ENCODE assay signal across 9 cellular contexts in the genomic region with DNA sequence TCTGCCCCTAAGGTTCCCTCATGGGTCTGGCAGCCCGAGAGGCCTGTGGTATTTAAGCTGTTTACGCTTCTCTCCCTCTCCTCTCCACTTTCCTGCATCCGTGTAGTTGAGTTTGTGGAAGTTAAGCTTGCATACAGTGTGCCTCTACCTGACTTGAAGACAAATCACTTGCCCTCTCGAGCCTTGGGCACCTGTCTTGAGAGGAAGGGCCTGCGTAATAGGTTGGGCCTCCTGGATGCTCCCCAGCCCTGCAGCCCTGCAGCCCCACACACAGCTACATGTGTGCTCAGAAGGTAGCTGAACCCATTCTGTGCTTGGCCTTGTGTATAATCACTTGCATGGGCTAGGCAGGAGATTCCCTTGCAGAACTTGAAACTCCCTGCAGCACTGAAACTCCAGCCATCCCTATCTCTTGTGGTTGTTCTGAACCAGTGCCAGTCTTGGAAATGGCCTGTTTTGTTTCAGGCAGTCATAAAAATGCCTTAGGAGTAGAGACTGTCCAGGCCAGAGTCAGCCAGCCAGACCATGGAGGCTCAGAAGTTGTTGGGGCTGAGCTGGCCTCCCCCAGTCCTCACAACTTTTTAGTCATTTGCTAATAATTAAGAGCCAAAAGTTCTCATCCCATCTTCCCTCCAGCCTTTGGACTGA.
DNase-seq lines count a peak whose midpoint lies in the region; ATAC-seq, FAIRE-seq and TF ChIP-seq lines count a peak whose summit lies in the region.
"Had no signal": no experiment of that assay in that cellular context is flagged by ENCODE, and none has a peak within 500 bp of the region (broad histone marks: within the 10 kb centered on the region; RNA-seq: fewer than 3 reads in every experiment).

No MANE protein-coding gene starts in this region.

- H3K9me3 Mint-ChIP-seq in activated T-helper 1 cell treated with anti-CD3 and anti-CD28 coated beads, Interleukin-12 subunit alpha, Interleukin-12 subunit beta, Interleukin-2, Interleukin-4 antibody, amounts not matched to agents 30 ng/mL and 10 ng/mL and 1 ng/mL, durations not matched to agents 14 hours and 24 hours and 36 hours, result no peaks in the 10 kb centered on the region

- 35% methylated on average over 5 of the region's 5 CpGs for WGBS in smooth muscle cell (ENCODE audit: low lambda C conversion rate)

- H3K4me2 ChIP-seq in smooth muscle cell, result peak overlapping the region; percentile 75

- H3K27me3 ChIP-seq in left ventricle myocardium inferior (ENCODE audit: low read depth) (no peaks in the 10 kb centered on the region), smooth muscle cell (ENCODE audit: low read depth) (no peaks in the 10 kb centered on the region)

- H3K4me3 Mint-ChIP-seq in activated T-helper 1 cell treated with anti-CD3 and anti-CD28 coated beads, Interleukin-12 subunit alpha, Interleukin-12 subunit beta, Interleukin-2, Interleukin-4 antibody, amounts not matched to agents 30 ng/mL and 10 ng/mL and 1 ng/mL, durations not matched to agents 14 hours and 24 hours and 36 hours, result peak overlapping the region; percentile 58

- H4K20me1 ChIP-seq in smooth muscle cell (ENCODE audit: low read depth), result peaks cover 14% of the 10 kb centered on the region

- peak overlapping the region; percentile 84 for H3K9ac ChIP-seq in smooth muscle cell (ENCODE audit: low read depth)

- peak overlapping the region; percentile 90 for H3K27ac Mint-ChIP-seq in activated T-helper 1 cell treated with anti-CD3 and anti-CD28 coated beads, Interleukin-12 subunit alpha, Interleukin-12 subunit beta, Interleukin-2, Interleukin-4 antibody, amounts not matched to agents 30 ng/mL and 10 ng/mL and 1 ng/mL, durations not matched to agents 14 hours and 24 hours and 36 hours

- H3K79me2 ChIP-seq in smooth muscle cell (ENCODE audit: low read depth), result no peaks in the 10 kb centered on the region

- peaks cover 14% of the 10 kb centered on the region for H3K4me1 ChIP-seq in left ventricle myocardium inferior
- peaks cover 10% of the 10 kb centered on the region for H3K4me1 ChIP-seq in smooth muscle cell (ENCODE audit: low read depth)

- no peaks in the 10 kb centered on the region for H3K9me3 ChIP-seq in left ventricle myocardium inferior (replicated peaks)
- H3K9me3 ChIP-seq in smooth muscle cell (replicated peaks; ENCODE audit: low read depth), result no peaks in the 10 kb centered on the region

- no peaks in the 10 kb centered on the region for H3K27me3 Mint-ChIP-seq in activated T-helper 1 cell treated with anti-CD3 and anti-CD28 coated beads, Interleukin-12 subunit alpha, Interleukin-12 subunit beta, Interleukin-2, Interleukin-4 antibody, amounts not matched to agents 30 ng/mL and 10 ng/mL and 1 ng/mL, durations not matched to agents 14 hours and 24 hours and 36 hours (ENCODE audit: insufficient read depth)

- peaks cover 45% of the 10 kb centered on the region for H3F3A ChIP-seq in smooth muscle cell (ENCODE audit: low read depth)

- ATAC-seq in GM21447 (IDR thresholded peaks at IDR 0.05; ENCODE audit: unreplicated experiment), result no peak
- ATAC-seq in GM19395 (IDR thresholded peaks at IDR 0.05; ENCODE audit: unreplicated experiment), result no peak

- H3K36me3 ChIP-seq in left ventricle myocardium inferior, result peaks cover 8% of the 10 kb centered on the region
- no peaks in the 10 kb centered on the region for H3K36me3 ChIP-seq in smooth muscle cell (ENCODE audit: low read depth)

- DNase-seq in GM19239 (ENCODE audit: insufficient read length, low spot score) (no peak), left ventricle myocardium inferior (no peak), smooth muscle cell (lab: John Stamatoyannopoulos, UW; ENCODE audit: unreplicated experiment) (peak; percentile 31), NCI-H524 (lab: John Stamatoyannopoulos, UW) (no peak), cerebellum (ENCODE audit: low spot score) (no peak)
- DNase-seq in activated T-helper 1 cell treated with anti-CD3 and anti-CD28 coated beads, Interleukin-12 subunit alpha, Interleukin-12 subunit beta, Interleukin-2, Interleukin-4 antibody, amounts not matched to agents 30 ng/mL and 10 ng/mL and 1 ng/mL, durations not matched to agents 14 hours and 24 hours and 36 hours (ENCODE audit: low spot score), result no peak
- DNase-seq: NCI-H1694 treated with DMSO at 0.1 percent for 48 hours had no signal

- H2AFZ ChIP-seq in smooth muscle cell (ENCODE audit: low read depth), result no peak overlapping the region

- H3K27ac ChIP-seq in left ventricle myocardium inferior (replicated peaks) (peak overlapping the region; percentile 38), smooth muscle cell (ENCODE audit: low read depth) (peak overlapping the region; percentile 99)

- H3K4me3 ChIP-seq in left ventricle myocardium inferior (no peak overlapping the region), smooth muscle cell (no peak overlapping the region)

- H3K4me1 Mint-ChIP-seq in activated T-helper 1 cell treated with anti-CD3 and anti-CD28 coated beads, Interleukin-12 subunit alpha, Interleukin-12 subunit beta, Interleukin-2, Interleukin-4 antibody, amounts not matched to agents 30 ng/mL and 10 ng/mL and 1 ng/mL, durations not matched to agents 14 hours and 24 hours and 36 hours (ENCODE audit: low read depth), result peaks cover 94% of the 10 kb centered on the region

- TF ChIP-seq CTCF in left ventricle myocardium inferior (IDR thresholded peaks at IDR 0.05; ENCODE audit: borderline replicate concordance) (no peak), smooth muscle cell (IDR thresholded peaks at IDR 0.05; ENCODE audit: borderline replicate concordance, insufficient read depth, poor library complexity, severe bottlenecking) (no peak)

- H3K36me3 Mint-ChIP-seq in activated T-helper 1 cell treated with anti-CD3 and anti-CD28 coated beads, Interleukin-12 subunit alpha, Interleukin-12 subunit beta, Interleukin-2, Interleukin-4 antibody, amounts not matched to agents 30 ng/mL and 10 ng/mL and 1 ng/mL, durations not matched to agents 14 hours and 24 hours and 36 hours (ENCODE audit: low read depth), result peaks cover 31% of the 10 kb centered on the region

- peak; percentile 67 for FAIRE-seq in GM19239 (lab: Jason Lieb, UNC)

- intact Hi-C loops in activated T-helper 1 cell treated with anti-CD3 and anti-CD28 coated beads, Interleukin-12 subunit alpha, Interleukin-12 subunit beta, Interleukin-2, Interleukin-4 antibody, amounts not matched to agents 30 ng/mL and 10 ng/mL and 1 ng/mL, durations not matched to agents 14 hours and 24 hours and 36 hours (cut with micrococcal nuclease), result loop anchor here (2.0 to 10.0 kb wide), 3 partner anchors 54 to 706 kb away; no protein-coding TSS in a partner anchor
- intact Hi-C loops in left ventricle myocardium inferior (cut with micrococcal nuclease), result no loop called here
